ENCODE assay signal across 8 cellular contexts in the genomic region with DNA sequence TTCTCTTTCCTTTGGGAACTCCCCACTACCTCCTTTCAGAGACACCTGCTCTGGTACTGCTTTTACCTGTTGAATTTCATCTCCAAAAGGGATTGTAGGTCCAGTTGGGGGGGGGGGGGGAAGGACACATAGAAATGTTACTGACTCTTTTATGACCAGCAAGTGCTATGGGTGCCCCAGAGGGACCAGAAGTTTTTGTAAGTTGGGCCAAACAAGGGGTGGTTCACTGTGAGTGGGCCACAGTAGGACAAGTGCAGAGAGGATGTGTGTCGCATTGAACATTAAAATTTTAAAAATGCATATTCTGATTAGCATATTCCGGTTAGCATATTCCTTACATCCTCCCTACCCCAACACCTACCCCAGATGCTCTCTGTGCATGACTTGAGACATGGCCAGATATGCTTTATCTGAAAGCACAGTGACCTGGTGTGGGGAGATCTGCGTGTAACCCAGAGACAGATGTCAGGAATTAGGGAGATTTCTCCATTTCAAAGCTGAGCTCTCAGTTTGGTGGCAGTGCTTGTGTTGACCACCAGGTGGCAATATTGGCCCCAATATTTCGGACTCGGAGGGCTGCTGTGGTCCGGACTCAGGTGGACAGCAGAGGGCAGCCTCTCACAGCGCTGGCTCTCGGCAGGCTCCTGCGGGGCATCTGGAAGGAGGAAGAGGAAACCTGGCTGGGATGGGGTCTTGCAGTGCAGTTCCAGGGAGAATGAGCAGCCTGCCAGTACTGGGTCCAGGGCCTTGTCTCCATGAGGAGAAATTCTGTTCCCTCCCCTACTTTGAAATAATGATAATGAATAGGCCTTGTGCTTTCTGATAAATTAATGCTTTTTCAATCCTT.
A peak's percentile ranks its signal among the peaks of the same experiment; 100 is the strongest.
DNase-seq lines count a peak whose midpoint lies in the region; ATAC-seq lines count a peak whose summit lies in the region.

No MANE protein-coding gene starts in this region.

- ATAC-seq in GM19467 (IDR thresholded peaks at IDR 0.05; ENCODE audit: unreplicated experiment) = peak; percentile 59

- peak; percentile 95 for DNase-seq in CD1c-positive myeloid dendritic cell (ENCODE audit: extremely low spot score)
- DNase-seq in HuH-7 (ENCODE audit: low spot score) = peak; percentile 95
- peak; percentile 86 to 89 for DNase-seq in NOMO-1 (lab: John Stamatoyannopoulos, UW; ENCODE audit: unreplicated experiment in 2 of 2)
- peak; percentile 92 for DNase-seq in activated CD8-positive, alpha-beta memory T cell treated with anti-CD3 and anti-CD28 coated beads for 24 hours
- peak; percentile 61 for DNase-seq in effector CD4-positive, alpha-beta T cell
- peak; percentile 95 for DNase-seq in medulla oblongata (ENCODE audit: extremely low spot score)
- DNase-seq in stimulated activated CD8-positive, alpha-beta memory T cell treated with anti-CD3 and anti-CD28 coated beads, Interleukin-12 subunit alpha, Interleukin-12 subunit beta, amount 100 ng/mL, for 4 hours (ENCODE audit: low read depth) = peak; percentile 54

Comparison
In these comparisons a context has a peak if more than half of its experiments do, and no peak if none do; other contexts are left out.
1. Peak in every context shown above with its lines: DNase-seq and ATAC-seq.